In genomic region chr1:245247356-245247755, GRCh38 we compare ENCODE assay signal across 23 cellular contexts.
DNase-seq lines count a peak whose midpoint lies in the region; ATAC-seq and TF ChIP-seq lines count a peak whose summit lies in the region.
"Had no signal": no experiment of that assay in that cellular context is flagged by ENCODE, and none has a peak within 500 bp of the region (broad histone marks: within the 10 kb centered on the region; RNA-seq: fewer than 3 reads in every experiment).

No MANE protein-coding gene starts in this region.

- no peak overlapping the region for H4K12ac ChIP-seq in trophoblast cell (ENCODE audit: low read depth, low read length)

- H3K9me3 ChIP-seq in right atrium auricular region = peaks cover 0 to 2% of the 10 kb centered on the region in 2 donors
- H3K9me3 ChIP-seq in right cardiac atrium (ENCODE audit: control insufficient read depth, low read length) = no peaks in the 10 kb centered on the region
- H3K9me3 ChIP-seq in neuronal stem cell (replicated peaks in 1 of 2; ENCODE audit: control insufficient read depth in 2 of 2, insufficient read depth in 1 of 2, low read depth in 1 of 2, low read length in 2 of 2) = peaks cover 0 to 7% of the 10 kb centered on the region in 2 donors
- peaks cover 3% of the 10 kb centered on the region for H3K9me3 ChIP-seq in trophoblast cell (ENCODE audit: insufficient read depth, low read depth, low read length)
- H3K9me3 ChIP-seq: BE2C had no signal

- no peaks in the 10 kb centered on the region for H3K27me3 ChIP-seq in right atrium auricular region
- H3K27me3 ChIP-seq in right cardiac atrium (ENCODE audit: control insufficient read depth, insufficient read depth) = no peaks in the 10 kb centered on the region
- H3K27me3 ChIP-seq in neuronal stem cell (ENCODE audit: control insufficient read depth in 3 of 3, insufficient read depth in 3 of 3, low read depth in 1 of 3, low read length in 3 of 3) = no peaks in the 10 kb centered on the region
- H3K27me3 ChIP-seq in trophoblast cell (ENCODE audit: insufficient read depth, low read length) = no peaks in the 10 kb centered on the region
- H3K27me3 ChIP-seq: BE2C had no signal

- H3K36me3 ChIP-seq in right atrium auricular region (no peaks in the 10 kb centered on the region), neuronal stem cell (replicated peaks in 1 of 2; ENCODE audit: control insufficient read depth in 2 of 2, insufficient read depth in 2 of 2, low read length in 2 of 2) (peaks cover 0 to 15% of the 10 kb centered on the region in 2 donors), trophoblast cell (ENCODE audit: control insufficient read depth in 1 of 2, insufficient read depth in 2 of 2, low read length in 2 of 2) (peaks cover 11 to 16% of the 10 kb centered on the region in 2 experiments)
- H3K36me3 ChIP-seq: BE2C had no signal

- no peaks in the 10 kb centered on the region for H3K27me3 Mint-ChIP-seq in mesothelial cell of epicardium (ENCODE audit: low read depth)
- H3K27me3 Mint-ChIP-seq: CD4-positive, alpha-beta T cell; CD8-positive, alpha-beta memory T cell had no signal

- H2BK12ac ChIP-seq in neuronal stem cell (ENCODE audit: low read length) (no peak overlapping the region), trophoblast cell (ENCODE audit: low read length) (no peak overlapping the region)

- peaks cover 11% of the 10 kb centered on the region for H3K4me1 Mint-ChIP-seq in mesothelial cell of epicardium
- H3K4me1 Mint-ChIP-seq: CD14-positive monocyte; CD8-positive, alpha-beta memory T cell; GM23338 had no signal

- TF ChIP-seq CTCF in right atrium auricular region (IDR thresholded peaks at IDR 0.05) = no peak
- no peak for TF ChIP-seq CTCF in mesothelial cell of epicardium (IDR thresholded peaks at IDR 0.05; ENCODE audit: unreplicated experiment)

- H2BK120ac ChIP-seq in neuronal stem cell (ENCODE audit: low read depth, low read length) (no peak overlapping the region), trophoblast cell (ENCODE audit: insufficient read depth, low read length, poor library complexity) (no peak overlapping the region)

- H3K4me1 ChIP-seq in right atrium auricular region (no peaks in the 10 kb centered on the region), right cardiac atrium (ENCODE audit: control insufficient read depth, insufficient read depth, low read length) (no peaks in the 10 kb centered on the region), neuronal stem cell (ENCODE audit: control insufficient read depth in 2 of 2, insufficient read depth in 1 of 2, low read depth in 1 of 2, low read length in 2 of 2) (no peaks in the 10 kb centered on the region), trophoblast cell (ENCODE audit: control insufficient read depth in 1 of 2, insufficient read depth in 2 of 2, low read length in 2 of 2) (peaks cover 0 to 5% of the 10 kb centered on the region in 2 experiments)
- H3K4me1 ChIP-seq: A549; BE2C; BLaER1 treated with 17β-estradiol and CSF1 and Interleukin-3, amounts not matched to agents 10 nM and 100 nM had no signal

- no peak overlapping the region for H3K4ac ChIP-seq in neuronal stem cell (ENCODE audit: low read length)
- H3K4ac ChIP-seq in trophoblast cell (ENCODE audit: low read depth, low read length) = no peak overlapping the region

- H3K9ac ChIP-seq in neuronal stem cell (ENCODE audit: low read depth, low read length, poor library complexity) (no peak overlapping the region), trophoblast cell (ENCODE audit: low read length) (no peak overlapping the region)
- H3K9ac ChIP-seq: BLaER1 treated with 17β-estradiol and CSF1 and Interleukin-3, amounts not matched to agents 10 nM and 100 nM had no signal

- H3K4me3 ChIP-seq in right atrium auricular region (no peak overlapping the region), right cardiac atrium (ENCODE audit: low read length) (no peak overlapping the region), neuronal stem cell (ENCODE audit: low read length in 2 of 2) (no peak overlapping the region), trophoblast cell (ENCODE audit: low read depth, low read length) (no peak overlapping the region)
- H3K4me3 ChIP-seq: A549; BLaER1 treated with 17β-estradiol and CSF1 and Interleukin-3, amounts not matched to agents 10 nM and 100 nM; GM23338 had no signal

- intact Hi-C loops in right cardiac atrium (cut with DNase I) = no loop called here

- DNase-seq in right atrium auricular region (ENCODE audit: low spot score) = peak; percentile 47
- DNase-seq in right cardiac atrium = no peak
- DNase-seq in mesothelial cell of epicardium (ENCODE audit: low spot score in 2 of 2, unreplicated experiment in 2 of 2) = no peak
- no peak for DNase-seq in neuronal stem cell (ENCODE audit: low spot score)
- no peak for DNase-seq in NCI-H128 (lab: John Stamatoyannopoulos, UW; ENCODE audit: unreplicated experiment)
- no peak for DNase-seq in stimulated activated CD4-positive, alpha-beta T cell treated with anti-CD3 and anti-CD28 coated beads, Interleukin-4, amount 100 ng/mL, for 1 hour
- DNase-seq in trophoblast cell = no peak
- DNase-seq: 8988T; ACHN; AML-193; BE2C; Calu3; CD4-positive, alpha-beta T cell; CD8-positive, alpha-beta memory T cell; DMS53; DMS79 treated with DMSO at 0.1 percent for 48 hours; GF-D8; H9 had no signal

- H3K4me2 ChIP-seq in neuronal stem cell (ENCODE audit: insufficient read depth, low read length, poor library complexity, severe bottlenecking) (no peak overlapping the region), trophoblast cell (ENCODE audit: low read length) (no peak overlapping the region)
- H3K4me2 ChIP-seq: A549; BLaER1 treated with 17β-estradiol and CSF1 and Interleukin-3, amounts not matched to agents 10 nM and 100 nM; GM23338 had no signal

- H3K14ac ChIP-seq in neuronal stem cell (ENCODE audit: low read length) (no peak overlapping the region), trophoblast cell (ENCODE audit: low read length) (no peak overlapping the region)

- H2BK5ac ChIP-seq in neuronal stem cell (ENCODE audit: low read length) (no peak overlapping the region), trophoblast cell (ENCODE audit: low read depth, low read length, poor library complexity) (no peak overlapping the region)

- 94% methylated on average over 12 of the region's 12 CpGs for WGBS in right cardiac atrium
- 100% methylated on average over 2 of the region's 12 CpGs; no CpG with 5 or more reads in 1 of the 2 donors for WGBS in neuronal stem cell (ENCODE audit: extremely low coverage in 2 of 2, insufficient read length in 2 of 2, insufficient replicate concordance in 1 of 2), 2 donors
- WGBS in trophoblast cell (ENCODE audit: extremely low coverage, insufficient coverage, insufficient read length) = 100% methylated on average over 2 of the region's 12 CpGs

- no peaks in the 10 kb centered on the region for H3K79me2 ChIP-seq in trophoblast cell (ENCODE audit: control insufficient read depth, insufficient read depth, low read length, poor library complexity)

- peak overlapping the region; percentile 25 for H3K18ac ChIP-seq in neuronal stem cell (ENCODE audit: low read length)
- no peak overlapping the region for H3K18ac ChIP-seq in trophoblast cell (ENCODE audit: low read length)

- no peak for ATAC-seq in right cardiac atrium
- ATAC-seq: A549, GM23338, HCT116 had no signal

- peak overlapping the region; percentile 16 for H3K27ac Mint-ChIP-seq in mesothelial cell of epicardium
- H3K27ac Mint-ChIP-seq: CD14-positive monocyte; CD4-positive, alpha-beta T cell; CD8-positive, alpha-beta memory T cell; GM23338; H9 had no signal

- H2AFZ ChIP-seq in neuronal stem cell (ENCODE audit: low read length) (no peak overlapping the region), trophoblast cell (ENCODE audit: insufficient read depth, low read length, poor library complexity) (no peak overlapping the region)

- peaks cover 18% of the 10 kb centered on the region for H3K36me3 Mint-ChIP-seq in mesothelial cell of epicardium
- H3K36me3 Mint-ChIP-seq: CD8-positive, alpha-beta memory T cell had no signal

- no peak overlapping the region for H4K91ac ChIP-seq in neuronal stem cell (ENCODE audit: low read depth, low read length, poor library complexity)
- no peak overlapping the region for H4K91ac ChIP-seq in trophoblast cell (ENCODE audit: low read depth, low read length)

- H3K27ac ChIP-seq in right atrium auricular region (no peak overlapping the region), right cardiac atrium (ENCODE audit: low read length) (no peak overlapping the region), neuronal stem cell (replicated peaks; ENCODE audit: low read length) (no peak overlapping the region), trophoblast cell (ENCODE audit: low read depth, low read length) (no peak overlapping the region)
- H3K27ac ChIP-seq: A549; BLaER1 treated with 17β-estradiol and CSF1 and Interleukin-3, amounts not matched to agents 10 nM and 100 nM had no signal

- no peak overlapping the region for H4K8ac ChIP-seq in neuronal stem cell (ENCODE audit: low read depth, low read length)
- H4K8ac ChIP-seq in trophoblast cell (ENCODE audit: low read depth, low read length) = no peak overlapping the region

- peaks cover 17% of the 10 kb centered on the region for H3K9me3 Mint-ChIP-seq in mesothelial cell of epicardium

- no peak overlapping the region for H3K4me3 Mint-ChIP-seq in mesothelial cell of epicardium
- H3K4me3 Mint-ChIP-seq: CD4-positive, alpha-beta T cell; CD8-positive, alpha-beta memory T cell; GM23338; H9 had no signal

- H3K23ac ChIP-seq in neuronal stem cell (ENCODE audit: low read depth, low read length, poor library complexity) (no peak overlapping the region), trophoblast cell (ENCODE audit: low read length) (no peak overlapping the region)

- H2AK5ac ChIP-seq in neuronal stem cell (ENCODE audit: low read depth, low read length) (no peak overlapping the region), trophoblast cell (ENCODE audit: low read length) (no peak overlapping the region)

- H2BK15ac ChIP-seq in neuronal stem cell (ENCODE audit: low read length) = no peak overlapping the region

- H3K79me1 ChIP-seq in neuronal stem cell (ENCODE audit: low read depth, low read length) (no peaks in the 10 kb centered on the region), trophoblast cell (ENCODE audit: low read length) (no peaks in the 10 kb centered on the region)
